In genomic region chr10:22268503-22268902, GRCh38 we compare ENCODE assay signal across 22 cellular contexts. TPM values are rescaled to one million over a fixed set of nuclear protein-coding genes. Genes with fewer than 3 reads are reported as not detected.
A peak's percentile ranks its signal among the peaks of the same experiment; 100 is the strongest.
DNase-seq lines count a peak whose midpoint lies in the region; ATAC-seq, FAIRE-seq and TF ChIP-seq lines count a peak whose summit lies in the region.
"Had no signal": no experiment of that assay in that cellular context is flagged by ENCODE, and none has a peak within 500 bp of the region (broad histone marks: within the 10 kb centered on the region; RNA-seq: fewer than 3 reads in every experiment).

No MANE protein-coding gene starts in this region.

- no peaks in the 10 kb centered on the region for H3K9me1 ChIP-seq in K562 (ENCODE audit: control insufficient read depth, insufficient read depth, low read length)

- H3K4me2 ChIP-seq in K562 (ENCODE audit: insufficient read depth, low read length) = no peak overlapping the region

- H3K4me1 Mint-ChIP-seq in activated CD8-positive, alpha-beta T cell treated with anti-CD3 and anti-CD28 coated beads for 36 hours (ENCODE audit: low read depth) = peaks cover 2% of the 10 kb centered on the region
- H3K4me1 Mint-ChIP-seq in activated CD8-positive, alpha-beta T cell treated with anti-CD3 and anti-CD28 coated beads, Interleukin-2, amount 10 ng/mL, durations not matched to agents 7 days and 5 days (ENCODE audit: low read depth) = no peaks in the 10 kb centered on the region

- peak; percentile 36 for DNase-seq in activated CD8-positive, alpha-beta T cell treated with anti-CD3 and anti-CD28 coated beads for 36 hours
- no peak for DNase-seq in activated CD8-positive, alpha-beta T cell treated with anti-CD3 and anti-CD28 coated beads, Interleukin-2, amount 10 ng/mL, durations not matched to agents 7 days and 5 days
- DNase-seq in activated naive CD4-positive, alpha-beta T cell treated with anti-CD3 and anti-CD28 coated beads, Interleukin-2, amount 50 U/mL, for 72 hours (ENCODE audit: low spot score in 2 of 2) = no peak
- DNase-seq in activated naive CD4-positive, alpha-beta T cell treated with anti-CD3 and anti-CD28 coated beads, Interleukin-2, amount 50 U/mL, for 16 hours = no peak
- DNase-seq in K562 (ENCODE audit: extremely low read depth in 1 of 4, low spot score in 3 of 4) (no peak), glomerular visceral epithelial cell (ENCODE audit: extremely low spot score) (no peak)
- DNase-seq in stimulated activated naive CD8-positive, alpha-beta T cell treated with anti-CD3 and anti-CD28 coated beads, Interleukin-15, Interleukin-2, amounts not matched to agents 100 U/mL and 50 U/mL, for 24 hours = peak; percentile 11
- DNase-seq: ACHN; BE2C; C1 segment of cervical spinal cord; Caco-2; CD4-positive, alpha-beta T cell; GDM1; GOT3; H7; HFFc6 had no signal

- no peaks in the 10 kb centered on the region for H3K36me3 ChIP-seq in K562 (ENCODE audit: control insufficient read depth, insufficient read depth, low read length)
- H3K36me3 ChIP-seq: BE2C had no signal

- no peak for FAIRE-seq in K562 (lab: Jason Lieb, UNC)
- FAIRE-seq: A204.1, D721Med, GM12892 had no signal

- peaks cover 27% of the 10 kb centered on the region for H3K27me3 Mint-ChIP-seq in activated CD8-positive, alpha-beta T cell treated with anti-CD3 and anti-CD28 coated beads for 36 hours
- peaks cover 14% of the 10 kb centered on the region for H3K27me3 Mint-ChIP-seq in activated CD8-positive, alpha-beta T cell treated with anti-CD3 and anti-CD28 coated beads, Interleukin-2, amount 10 ng/mL, durations not matched to agents 7 days and 5 days (ENCODE audit: low read depth)

- no peaks in the 10 kb centered on the region for H3K79me2 ChIP-seq in K562 (ENCODE audit: control insufficient read depth, insufficient read depth, low read length)

- 33% methylated on average over 2 of the region's 2 CpGs for WGBS in K562 (ENCODE audit: insufficient coverage, low coverage, missing lambda C conversion rate)

- no peaks in the 10 kb centered on the region for H3K27me3 ChIP-seq in K562 (ENCODE audit: control insufficient read depth in 2 of 2, insufficient read depth in 2 of 2, low read length in 2 of 2)
- H3K27me3 ChIP-seq: BE2C had no signal

- no peaks in the 10 kb centered on the region for H3K9me3 Mint-ChIP-seq in activated CD8-positive, alpha-beta T cell treated with anti-CD3 and anti-CD28 coated beads for 36 hours
- H3K9me3 Mint-ChIP-seq in activated CD8-positive, alpha-beta T cell treated with anti-CD3 and anti-CD28 coated beads, Interleukin-2, amount 10 ng/mL, durations not matched to agents 7 days and 5 days (ENCODE audit: insufficient read depth) = no peaks in the 10 kb centered on the region
- peaks cover 0 to 3% of the 10 kb centered on the region in 2 donors for H3K9me3 Mint-ChIP-seq in activated naive CD4-positive, alpha-beta T cell treated with anti-CD3 and anti-CD28 coated beads, Interleukin-2, amount 50 U/mL, for 72 hours
- H3K9me3 Mint-ChIP-seq: CD4-positive, alpha-beta T cell; HFFc6 had no signal

- 0 out of 2 replicates have a peak overlapping the region, but pooled peaks have one; percentile 10 for H2AFZ ChIP-seq in K562 (ENCODE audit: low read depth, low read length)

- TF ChIP-seq EP300 in K562 (IDR thresholded peaks at IDR 0.05; ENCODE audit: low read length) = no peak

- in situ Hi-C loops in K562 (cut with MboI) = no loop called here

- 0 out of 2 replicates have a peak, but pooled peaks cover 2% of the 10 kb centered on the region for H3K9me3 ChIP-seq in K562 (replicated peaks; ENCODE audit: control insufficient read depth, insufficient read depth, low read depth, low read length)
- H3K9me3 ChIP-seq: BE2C, Caco-2 had no signal

- no peak for TF ChIP-seq POLR2A in K562 (conservative IDR thresholded peaks at IDR 0.05)
- TF ChIP-seq POLR2A in GM18505 (IDR thresholded peaks at IDR 0.05; ENCODE audit: borderline replicate concordance, extremely low read depth, insufficient read depth, insufficient read length) = no peak

- H4K20me1 ChIP-seq in K562 (replicated peaks; ENCODE audit: control insufficient read depth, insufficient read depth, low read length) = no peaks in the 10 kb centered on the region

- POLR2A ChIA-PET in activated CD8-positive, alpha-beta T cell treated with anti-CD3 and anti-CD28 coated beads for 36 hours (lab: Charles Lee) = no interaction called here
- POLR2A ChIA-PET in activated CD8-positive, alpha-beta T cell treated with anti-CD3 and anti-CD28 coated beads, Interleukin-2, amount 10 ng/mL, durations not matched to agents 7 days and 5 days (lab: Charles Lee) = no interaction called here
- POLR2A ChIA-PET in K562 (lab: Yijun Ruan, JAX) = interaction anchor here (0.9 to 1.0 kb wide), 3 partner anchors 9 to 48 kb away, joined by 3 read pairs; partner anchors contain the start of gene COMMD3

- H3K4me3 ChIP-seq in K562 = no peak overlapping the region

- no peaks in the 10 kb centered on the region for H3K4me1 ChIP-seq in K562 (replicated peaks in 1 of 2; ENCODE audit: control insufficient read depth in 2 of 2, insufficient read depth in 2 of 2, low read length in 2 of 2)
- H3K4me1 ChIP-seq: BE2C, Caco-2 had no signal

- H3K36me3 Mint-ChIP-seq in activated CD8-positive, alpha-beta T cell treated with anti-CD3 and anti-CD28 coated beads for 36 hours (ENCODE audit: low read depth) = no peaks in the 10 kb centered on the region
- H3K36me3 Mint-ChIP-seq in activated CD8-positive, alpha-beta T cell treated with anti-CD3 and anti-CD28 coated beads, Interleukin-2, amount 10 ng/mL, durations not matched to agents 7 days and 5 days (ENCODE audit: low read depth) = no peaks in the 10 kb centered on the region
- peaks cover 0 to 5% of the 10 kb centered on the region in 2 donors for H3K36me3 Mint-ChIP-seq in activated naive CD4-positive, alpha-beta T cell treated with anti-CD3 and anti-CD28 coated beads, Interleukin-2, amount 50 U/mL, for 72 hours

- H3K27ac Mint-ChIP-seq in activated CD8-positive, alpha-beta T cell treated with anti-CD3 and anti-CD28 coated beads for 36 hours = no peak overlapping the region
- no peak overlapping the region for H3K27ac Mint-ChIP-seq in activated CD8-positive, alpha-beta T cell treated with anti-CD3 and anti-CD28 coated beads, Interleukin-2, amount 10 ng/mL, durations not matched to agents 7 days and 5 days
- H3K27ac Mint-ChIP-seq in activated naive CD4-positive, alpha-beta T cell treated with anti-CD3 and anti-CD28 coated beads, Interleukin-2, amount 50 U/mL, for 72 hours = no peak overlapping the region
- H3K27ac Mint-ChIP-seq: CD4-positive, alpha-beta T cell; HFFc6 had no signal

- no peak for TF ChIP-seq RAD21 in K562 (CRISPR knock-in tag; conservative IDR thresholded peaks at IDR 0.05 in 1 of 2, IDR thresholded peaks at IDR 0.05 in 1 of 2)

- no peak overlapping the region for H3K27ac ChIP-seq in K562 (ENCODE audit: extremely low read depth, low read depth, low read length)
- H3K27ac ChIP-seq: HL-60 had no signal

- CTCF ChIA-PET in activated CD8-positive, alpha-beta T cell treated with anti-CD3 and anti-CD28 coated beads for 36 hours (lab: Charles Lee) = no interaction called here
- CTCF ChIA-PET in activated CD8-positive, alpha-beta T cell treated with anti-CD3 and anti-CD28 coated beads, Interleukin-2, amount 10 ng/mL, durations not matched to agents 7 days and 5 days (lab: Charles Lee) = no interaction called here
- CTCF ChIA-PET in K562 (lab: Yijun Ruan, JAX; ENCODE audit: low intra/inter-chr PET ratio) = no interaction called here

- TF ChIP-seq CTCF in activated CD8-positive, alpha-beta T cell treated with anti-CD3 and anti-CD28 coated beads for 36 hours (IDR thresholded peaks at IDR 0.05) = no peak
- TF ChIP-seq CTCF in K562 (IDR thresholded peaks at IDR 0.05 in 2 of 3, conservative IDR thresholded peaks at IDR 0.05 in 1 of 3; ENCODE audit: insufficient read depth in 2 of 3, low read depth in 1 of 3, low read length in 3 of 3) = no peak

- intact Hi-C loops in activated CD8-positive, alpha-beta T cell treated with anti-CD3 and anti-CD28 coated beads for 36 hours (cut with micrococcal nuclease) = no loop called here
- intact Hi-C loops in K562 (cut with micrococcal nuclease) = no loop called here

- ATAC-seq in activated CD8-positive, alpha-beta T cell treated with anti-CD3 and anti-CD28 coated beads for 36 hours = peak; percentile 55
- ATAC-seq in activated CD8-positive, alpha-beta T cell treated with anti-CD3 and anti-CD28 coated beads, Interleukin-2, amount 10 ng/mL, durations not matched to agents 7 days and 5 days = no peak
- ATAC-seq in activated naive CD4-positive, alpha-beta T cell treated with anti-CD3 and anti-CD28 coated beads, Interleukin-2, amount 50 U/mL, for 72 hours = peak; percentile 21 to 64
- ATAC-seq in K562 (peak; percentile 68; the same call in 2 of the 3 replicates), GM18505 (IDR thresholded peaks at IDR 0.05; ENCODE audit: unreplicated experiment) (no peak)
- peak; percentile 74 for ATAC-seq in stimulated activated naive CD8-positive, alpha-beta T cell treated with anti-CD3 and anti-CD28 coated beads, Interleukin-15, Interleukin-2, amounts not matched to agents 100 U/mL and 50 U/mL, for 24 hours
- ATAC-seq: HCT116 had no signal

- no peak overlapping the region for H3K4me3 Mint-ChIP-seq in activated CD8-positive, alpha-beta T cell treated with anti-CD3 and anti-CD28 coated beads for 36 hours
- H3K4me3 Mint-ChIP-seq in activated CD8-positive, alpha-beta T cell treated with anti-CD3 and anti-CD28 coated beads, Interleukin-2, amount 10 ng/mL, durations not matched to agents 7 days and 5 days = no peak overlapping the region
- H3K4me3 Mint-ChIP-seq: CD4-positive, alpha-beta T cell; HFFc6 had no signal

- BruUV-seq in K562 (replicated peaks; lab: Mats Ljungman, UMichigan) = no TSS peak

- no peak overlapping the region for H3K9ac ChIP-seq in K562 (ENCODE audit: insufficient read depth in 1 of 2, low read depth in 2 of 2, low read length in 2 of 2)

RNA-seq across cellular contexts. Expression of gene COMMD3, which starts 47.7 kb away (rescaled TPM):
- 10 to 100 TPM; 64.7 to 68.7 TPM for total RNA-seq in activated CD8-positive, alpha-beta T cell treated with anti-CD3 and anti-CD28 coated beads for 36 hours
- total RNA-seq in activated CD8-positive, alpha-beta T cell treated with anti-CD3 and anti-CD28 coated beads, Interleukin-2, amount 10 ng/mL, durations not matched to agents 7 days and 5 days = 10 to 100 TPM; 59.7 to 63.3 TPM
- total RNA-seq in activated naive CD4-positive, alpha-beta T cell treated with anti-CD3 and anti-CD28 coated beads, Interleukin-2, amount 50 U/mL, for 72 hours = 10 to 100 TPM; 57.3 to 91.3 TPM
- total RNA-seq in K562 (2011; cell fraction: chromatin; rRNA removed; ENCODE audit: low replicate concordance) = 36.2 and 67.3 TPM in 2 replicates
- total RNA-seq in K562 (2011; cell fraction: nucleolus; rRNA removed) = 25.8 and 35.8 TPM in 2 replicates
- total RNA-seq in K562 (2011; cell fraction: nucleoplasm; rRNA removed) = 39.6 and 49.1 TPM in 2 replicates
- total RNA-seq in K562 (2014; rRNA removed) (50.7 and 51.3 TPM in 2 replicates), K562 (2014; rRNA removed; fragmentation: Illumina TruSeq; extraction: Trizol) (78.6 and 80.1 TPM in 2 replicates), K562 (2015; rRNA removed; fragmentation: Illumina TruSeq; extraction: Trizol) (77.5 and 85.9 TPM in 2 replicates), K562 (2021) (69.4 and 82.0 TPM in 2 replicates)
- polyA plus RNA-seq in K562 (2011; rRNA removed) (69.1 and 79.2 TPM in 2 replicates), K562 (2014; fragmentation: Illumina TruSeq; extraction: Trizol) (63.2 and 70.3 TPM in 2 replicates), K562 (2014; fragmentation: Nextera tagmentation; extraction: Ambion mirVana) (100 to 1,000 TPM; 216 to 217 TPM), K562 (2014; rRNA removed) (72.5 and 80.5 TPM in 2 replicates)
- 16.4 and 26.1 TPM in 2 replicates for polyA plus RNA-seq in K562 (2011; cell fraction: cytosol; rRNA removed)
- polyA plus RNA-seq in K562 (2011; cell fraction: nucleus; rRNA removed) = 51.2 and 103 TPM in 2 replicates
- 79.7 and 98.3 TPM in 2 replicates for polyA plus RNA-seq in K562 (2012)
- polyA minus RNA-seq in K562 (2011; rRNA and poly(A)+ RNA removed) = 19.3 and 21.8 TPM in 2 replicates
- 2.6 and 3.9 TPM in 2 replicates for polyA minus RNA-seq in K562 (2011; cell fraction: cytosol; rRNA and poly(A)+ RNA removed)
- polyA minus RNA-seq in K562 (2011; cell fraction: nucleus; rRNA and poly(A)+ RNA removed) = 23.8 and 53.2 TPM in 2 replicates

RNA-seq across cellular contexts. Expression of gene EBLN1, which starts 50.7 kb away (rescaled TPM):
- total RNA-seq in activated CD8-positive, alpha-beta T cell treated with anti-CD3 and anti-CD28 coated beads for 36 hours = not detected
- not detected for total RNA-seq in activated CD8-positive, alpha-beta T cell treated with anti-CD3 and anti-CD28 coated beads, Interleukin-2, amount 10 ng/mL, durations not matched to agents 7 days and 5 days
- total RNA-seq in activated naive CD4-positive, alpha-beta T cell treated with anti-CD3 and anti-CD28 coated beads, Interleukin-2, amount 50 U/mL, for 72 hours = not detected
- total RNA-seq in K562 (2011; cell fraction: chromatin; rRNA removed; ENCODE audit: low replicate concordance) = 0.76 and 3.1 TPM in 2 replicates
- total RNA-seq in K562 (2011; cell fraction: nucleolus; rRNA removed) = 0.67 and 1.1 TPM in 2 replicates
- total RNA-seq in K562 (2011; cell fraction: nucleoplasm; rRNA removed) = 0.73 TPM in 1 of 2 replicates, not detected in the other
- 0.32 and 0.61 TPM in 2 replicates for total RNA-seq in K562 (2014; rRNA removed)
- total RNA-seq in K562 (2014; rRNA removed; fragmentation: Illumina TruSeq; extraction: Trizol) = 0.80 and 0.99 TPM in 2 replicates
- total RNA-seq in K562 (2015; rRNA removed; fragmentation: Illumina TruSeq; extraction: Trizol) = 0.30 and 0.40 TPM in 2 replicates
- total RNA-seq in K562 (2021) = 0.95 and 1.1 TPM in 2 replicates
- polyA plus RNA-seq in K562 (2011; rRNA removed) = 0.06 TPM in 1 of 2 replicates, not detected in the other
- polyA plus RNA-seq in K562 (2011; cell fraction: cytosol; rRNA removed) = 0.09 TPM in 1 of 2 replicates, not detected in the other
- not detected in 2 replicates for polyA plus RNA-seq in K562 (2011; cell fraction: nucleus; rRNA removed)
- 0.40 and 0.76 TPM in 2 replicates for polyA plus RNA-seq in K562 (2012)
- 1.00 and 1.5 TPM in 2 replicates for polyA plus RNA-seq in K562 (2014; fragmentation: Illumina TruSeq; extraction: Trizol)
- polyA plus RNA-seq in K562 (2014; fragmentation: Nextera tagmentation; extraction: Ambion mirVana) = 1 to 10 TPM; 2.5 to 3.1 TPM
- polyA plus RNA-seq in K562 (2014; rRNA removed) = 0.50 and 1.1 TPM in 2 replicates
- polyA minus RNA-seq in K562 (2011; rRNA and poly(A)+ RNA removed) = not detected in 2 replicates
- polyA minus RNA-seq in K562 (2011; cell fraction: cytosol; rRNA and poly(A)+ RNA removed) = not detected in 2 replicates
- not detected in 2 replicates for polyA minus RNA-seq in K562 (2011; cell fraction: nucleus; rRNA and poly(A)+ RNA removed)
- total RNA-seq: Caco-2; CD4-positive, alpha-beta T cell; H7; HFFc6 had no signal

RNA-seq across cellular contexts. Expression of gene BMI1, which starts 52.4 kb away (rescaled TPM):
- total RNA-seq in activated CD8-positive, alpha-beta T cell treated with anti-CD3 and anti-CD28 coated beads for 36 hours = 10 to 100 TPM; 38.7 to 41.4 TPM
- total RNA-seq in activated CD8-positive, alpha-beta T cell treated with anti-CD3 and anti-CD28 coated beads, Interleukin-2, amount 10 ng/mL, durations not matched to agents 7 days and 5 days = 10 to 100 TPM; 26.2 to 26.4 TPM
- total RNA-seq in activated naive CD4-positive, alpha-beta T cell treated with anti-CD3 and anti-CD28 coated beads, Interleukin-2, amount 50 U/mL, for 72 hours = 10 to 100 TPM; 42.9 to 48.7 TPM
- total RNA-seq in K562 (2011; cell fraction: chromatin; rRNA removed; ENCODE audit: low replicate concordance) = 33.8 and 136 TPM in 2 replicates
- total RNA-seq in K562 (2011; cell fraction: nucleolus; rRNA removed) = 16.8 and 23.9 TPM in 2 replicates
- 36.0 and 42.4 TPM in 2 replicates for total RNA-seq in K562 (2011; cell fraction: nucleoplasm; rRNA removed)
- total RNA-seq in K562 (2014; rRNA removed) (55.4 and 56.3 TPM in 2 replicates), K562 (2014; rRNA removed; fragmentation: Illumina TruSeq; extraction: Trizol) (91.5 and 95.1 TPM in 2 replicates), K562 (2015; rRNA removed; fragmentation: Illumina TruSeq; extraction: Trizol) (96.4 and 103 TPM in 2 replicates), K562 (2021) (73.8 and 82.1 TPM in 2 replicates)
- polyA plus RNA-seq in K562 (2011; rRNA removed) (66.4 and 70.8 TPM in 2 replicates), K562 (2014; fragmentation: Illumina TruSeq; extraction: Trizol) (64.2 and 84.2 TPM in 2 replicates), K562 (2014; fragmentation: Nextera tagmentation; extraction: Ambion mirVana) (10 to 100 TPM; 21.4 to 30.0 TPM), K562 (2014; rRNA removed) (62.7 TPM in 2 replicates)
- 33.3 and 41.2 TPM in 2 replicates for polyA plus RNA-seq in K562 (2011; cell fraction: cytosol; rRNA removed)
- polyA plus RNA-seq in K562 (2011; cell fraction: nucleus; rRNA removed) = 77.4 and 118 TPM in 2 replicates
- polyA plus RNA-seq in K562 (2012) = 63.7 and 89.6 TPM in 2 replicates
- 117 and 139 TPM in 2 replicates for polyA minus RNA-seq in K562 (2011; rRNA and poly(A)+ RNA removed)
- polyA minus RNA-seq in K562 (2011; cell fraction: cytosol; rRNA and poly(A)+ RNA removed) = 33.7 and 33.9 TPM in 2 replicates
- 23.8 and 55.0 TPM in 2 replicates for polyA minus RNA-seq in K562 (2011; cell fraction: nucleus; rRNA and poly(A)+ RNA removed)

Comparison
In these comparisons a context has a peak if more than half of its experiments do, and no peak if none do; other contexts are left out.
1. ATAC-seq: peak in activated CD8-positive, alpha-beta T cell treated with anti-CD3 and anti-CD28 coated beads for 36 hours (single experiment), activated naive CD4-positive, alpha-beta T cell treated with anti-CD3 and anti-CD28 coated beads, Interleukin-2, amount 50 U/mL, for 72 hours (2 of 2), K562 (single experiment) and stimulated activated naive CD8-positive, alpha-beta T cell treated with anti-CD3 and anti-CD28 coated beads, Interleukin-15, Interleukin-2, amounts not matched to agents 100 U/mL and 50 U/mL, for 24 hours (single experiment); none in activated CD8-positive, alpha-beta T cell treated with anti-CD3 and anti-CD28 coated beads, Interleukin-2, amount 10 ng/mL, durations not matched to agents 7 days and 5 days (single experiment) and GM18505 (single experiment).
2. DNase-seq: peak in activated CD8-positive, alpha-beta T cell treated with anti-CD3 and anti-CD28 coated beads for 36 hours (single experiment) and stimulated activated naive CD8-positive, alpha-beta T cell treated with anti-CD3 and anti-CD28 coated beads, Interleukin-15, Interleukin-2, amounts not matched to agents 100 U/mL and 50 U/mL, for 24 hours (single experiment); none in activated CD8-positive, alpha-beta T cell treated with anti-CD3 and anti-CD28 coated beads, Interleukin-2, amount 10 ng/mL, durations not matched to agents 7 days and 5 days (single experiment), activated naive CD4-positive, alpha-beta T cell treated with anti-CD3 and anti-CD28 coated beads, Interleukin-2, amount 50 U/mL, for 72 hours (0 of 2), activated naive CD4-positive, alpha-beta T cell treated with anti-CD3 and anti-CD28 coated beads, Interleukin-2, amount 50 U/mL, for 16 hours (single experiment), K562 (0 of 4) and glomerular visceral epithelial cell (single experiment).